8 cellular contexts compared by ENCODE assay signal in genomic region chr4:42654606-42655005, GRCh38.
DNase-seq lines count a peak whose midpoint lies in the region; ATAC-seq, FAIRE-seq and TF ChIP-seq lines count a peak whose summit lies in the region.

No MANE protein-coding gene starts in this region.

- ATAC-seq in GM18502 (IDR thresholded peaks at IDR 0.05; ENCODE audit: poor library complexity, unreplicated experiment) (peak; percentile 29), HG03558 (IDR thresholded peaks at IDR 0.05; ENCODE audit: extremely low read depth, unreplicated experiment) (peak; percentile 24)

- DNase-seq in AG09319 (ENCODE audit: extremely low read depth, low read depth) (peak; percentile 25), urothelium cell line (ENCODE audit: low spot score) (peak; percentile 73), NCI-H69 (lab: John Stamatoyannopoulos, UW) (no peak)
- peak; percentile 50 to 59 for DNase-seq in activated T-cell treated with anti-CD3 and anti-CD28 coated beads, Interleukin-2, amount 50 U/mL, for 48 hours
- DNase-seq in activated CD4-positive, CD25-positive, alpha-beta regulatory T cell treated with anti-CD3 and anti-CD28 coated beads, Interleukin-2, amount 50 U/mL, for 72 hours = no peak

- FAIRE-seq in islet of Langerhans (lab: Jason Lieb, UNC) = peak; percentile 55
- FAIRE-seq in urothelium cell line (lab: Jason Lieb, UNC) = no peak

- no peak for TF ChIP-seq CTCF in AG09319 (IDR thresholded peaks at IDR 0.05; ENCODE audit: low read depth, low read length)

Comparison
In these comparisons a context has a peak if more than half of its experiments do, and no peak if none do; other contexts are left out.
1. DNase-seq: peak in AG09319 (single experiment), activated T-cell treated with anti-CD3 and anti-CD28 coated beads, Interleukin-2, amount 50 U/mL, for 48 hours (2 of 2) and urothelium cell line (single experiment); none in NCI-H69 (single experiment) and activated CD4-positive, CD25-positive, alpha-beta regulatory T cell treated with anti-CD3 and anti-CD28 coated beads, Interleukin-2, amount 50 U/mL, for 72 hours (single experiment).